In the genomic region with DNA sequence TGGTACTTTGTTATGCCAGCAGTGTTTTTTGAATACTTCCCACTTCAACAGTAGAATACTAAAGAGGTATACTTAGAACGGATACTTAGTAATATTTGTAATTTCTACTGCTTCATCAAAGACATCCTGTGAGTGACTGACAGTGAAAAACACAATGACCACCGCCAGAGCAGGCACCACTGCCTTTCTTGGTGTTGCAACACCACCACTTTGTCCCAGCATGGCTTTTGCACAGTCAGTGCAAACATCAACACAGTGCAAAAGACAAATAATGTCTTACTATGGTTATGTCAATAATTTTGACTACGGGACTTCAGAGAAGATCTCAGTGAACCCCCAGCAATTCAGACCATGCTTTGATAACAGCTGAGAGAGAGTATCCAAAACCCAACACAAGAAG, we compare ENCODE assay signal across 22 cellular contexts.
"Had no signal": no experiment of that assay in that cellular context is flagged by ENCODE, and none has a peak within 500 bp of the region (broad histone marks: within the 10 kb centered on the region; RNA-seq: fewer than 3 reads in every experiment).

No MANE protein-coding gene starts in this region.

- H3K4me1 Mint-ChIP-seq: immature natural killer cell; mesothelial cell of epicardium; naive thymus-derived CD8-positive, alpha-beta T cell; T-helper 17 cell had no signal

- DNase-seq: activated CD4-positive, alpha-beta memory T cell treated with anti-CD3 and anti-CD28 coated beads for 36 hours; activated CD4-positive, alpha-beta T cell treated with anti-CD3 and anti-CD28 coated beads for 48 hours; activated gamma-delta T cell treated with Interleukin-2 at 50 U/mL for 16 hours; activated T-cell treated with anti-CD3 and anti-CD28 coated beads for 4 hours; aorta; effector CD8-positive, alpha-beta T cell; foreskin keratinocyte; glutamatergic neuron; immature natural killer cell; left lung; naive thymus-derived CD8-positive, alpha-beta T cell; spleen; stimulated activated CD4-positive, alpha-beta T cell treated with anti-CD3 and anti-CD28 coated beads, Interleukin-4, amount 100 ng/mL, for 1 hour; stimulated activated naive CD4-positive, alpha-beta T cell treated with Interleukin-2 at 50 U/mL for 16 hours; substantia nigra; T-helper 17 cell; thyroid gland; upper lobe of right lung had no signal

- H3K36me3 Mint-ChIP-seq: activated CD4-positive, alpha-beta memory T cell treated with anti-CD3 and anti-CD28 coated beads for 36 hours; activated naive CD4-positive, alpha-beta T cell treated with anti-CD3 and anti-CD28 coated beads, Interleukin-2, amount 50 U/mL, for 72 hours; brain; immature natural killer cell; mesothelial cell of epicardium; naive thymus-derived CD8-positive, alpha-beta T cell had no signal

- H3K4me3 Mint-ChIP-seq: activated CD4-positive, alpha-beta memory T cell treated with anti-CD3 and anti-CD28 coated beads for 36 hours; brain; dendritic cell treated with granulocyte-macrophage colony-stimulating factor and Interleukin-4, amounts not matched to agents 40 ng/mL and 50 ng/mL, for 4 days; immature natural killer cell; mesothelial cell of epicardium; naive thymus-derived CD8-positive, alpha-beta T cell; T-helper 17 cell had no signal

- H3K27ac Mint-ChIP-seq: activated CD4-positive, alpha-beta memory T cell treated with anti-CD3 and anti-CD28 coated beads for 36 hours; activated naive CD4-positive, alpha-beta T cell treated with anti-CD3 and anti-CD28 coated beads, Interleukin-2, amount 50 U/mL, for 72 hours; brain; dendritic cell treated with granulocyte-macrophage colony-stimulating factor and Interleukin-4, amounts not matched to agents 40 ng/mL and 50 ng/mL, for 4 days; immature natural killer cell; mesothelial cell of epicardium; naive thymus-derived CD8-positive, alpha-beta T cell; T-helper 17 cell had no signal

- H3K9me3 Mint-ChIP-seq: activated CD4-positive, alpha-beta memory T cell treated with anti-CD3 and anti-CD28 coated beads for 36 hours; activated naive CD4-positive, alpha-beta T cell treated with anti-CD3 and anti-CD28 coated beads, Interleukin-2, amount 50 U/mL, for 72 hours; brain; dendritic cell treated with granulocyte-macrophage colony-stimulating factor and Interleukin-4, amounts not matched to agents 40 ng/mL and 50 ng/mL, for 4 days; immature natural killer cell; mesothelial cell of epicardium; naive thymus-derived CD8-positive, alpha-beta T cell had no signal

- H3K27me3 Mint-ChIP-seq: brain had no signal

- ATAC-seq: foreskin keratinocyte; left lung; naive thymus-derived CD8-positive, alpha-beta T cell; T-helper 17 cell; upper lobe of right lung had no signal
